In genomic region chr9:98983295-98984268, GRCh38 we compare ENCODE assay signal across 11 cellular contexts. TPM values are rescaled to one million over a fixed set of nuclear protein-coding genes. Genes with fewer than 3 reads are reported as not detected.
DNase-seq lines count a peak whose midpoint lies in the region; ATAC-seq and TF ChIP-seq lines count a peak whose summit lies in the region.
"Had no signal": no experiment of that assay in that cellular context is flagged by ENCODE, and none has a peak within 500 bp of the region (broad histone marks: within the 10 kb centered on the region; RNA-seq: fewer than 3 reads in every experiment).

No MANE protein-coding gene starts in this region.

- peak; percentile 55 for ATAC-seq in left ventricle myocardium superior
- ATAC-seq: naive thymus-derived CD4-positive, alpha-beta T cell had no signal

- TF ChIP-seq CTCF in astrocyte of the cerebellum (IDR thresholded peaks at IDR 0.05; ENCODE audit: low read depth, low read length, missing control alignments) = no peak

- DNase-seq in NCI-H2107 treated with DMSO at 0.1 percent for 48 hours (lab: John Stamatoyannopoulos, UW; ENCODE audit: unreplicated experiment) (peak; percentile 16), NCI-H2107 (lab: John Stamatoyannopoulos, UW) (no peak), astrocyte of the cerebellum (ENCODE audit: low read depth) (peak; percentile 59), left ventricle myocardium superior (no peak), NCI-H82 (lab: John Stamatoyannopoulos, UW) (no peak), G401 (ENCODE audit: low spot score) (no peak), COLO668 (lab: John Stamatoyannopoulos, UW; ENCODE audit: unreplicated experiment) (no peak)
- no peak for DNase-seq in activated CD8-positive, alpha-beta memory T cell treated with anti-CD3 and anti-CD28 coated beads, Interleukin-2, amount 50 U/mL, for 48 hours
- DNase-seq: activated T-cell treated with anti-CD3 and anti-CD28 coated beads, Interleukin-2, amount 50 U/mL, for 1 hour; naive thymus-derived CD4-positive, alpha-beta T cell; SHP77 treated with DMSO at 0.1 percent for 48 hours had no signal

- intact Hi-C loops in left ventricle myocardium superior (cut with micrococcal nuclease) = no loop called here

- H3K4me3 ChIP-seq in astrocyte of the cerebellum (ENCODE audit: low read depth, low read length) = no peak overlapping the region

- in situ Hi-C loops in astrocyte of the cerebellum (cut with HindIII; ENCODE audit: low sequenced_read_pairs) = no loop called here
- in situ Hi-C loops in G401 (cut with HindIII; ENCODE audit: low sequenced_read_pairs) = no loop called here

RNA-seq across cellular contexts. Expression of gene COL15A1, which starts 39.9 kb away (rescaled TPM):
- 47.2 TPM for total RNA-seq in left ventricle myocardium superior
- total RNA-seq in G401 (2014; rRNA removed; shearing (Covaris generic)) = not detected in 2 replicates

Comparison
In these comparisons a context has a peak if more than half of its experiments do, and no peak if none do; other contexts are left out.
1. DNase-seq: peak in NCI-H2107 treated with DMSO at 0.1 percent for 48 hours (single experiment) and astrocyte of the cerebellum (single experiment); none in NCI-H2107 (single experiment), left ventricle myocardium superior (single experiment), activated CD8-positive, alpha-beta memory T cell treated with anti-CD3 and anti-CD28 coated beads, Interleukin-2, amount 50 U/mL, for 48 hours (single experiment), NCI-H82 (single experiment), G401 (single experiment) and COLO668 (single experiment).
2. RNA of gene COL15A1, which starts 39.9 kb away (total RNA-seq): 47.2 TPM in left ventricle myocardium superior (single experiment); not detected in G401; every median in the first group is over 10 times any median in the second.